ENCODE assay signal across 28 cellular contexts in genomic region chr16:8257561-8257960, GRCh38.
"Had no signal": no experiment of that assay in that cellular context is flagged by ENCODE, and none has a peak within 500 bp of the region (broad histone marks: within the 10 kb centered on the region; RNA-seq: fewer than 3 reads in every experiment).

No MANE protein-coding gene starts in this region.

- H3K4me1 Mint-ChIP-seq: naive B cell; natural killer cell; nephron; stimulated activated effector memory CD8-positive, alpha-beta T cell treated with anti-CD3 and anti-CD28 coated beads, Interleukin-12 subunit alpha, Interleukin-12 subunit beta, amount 100 ng/mL, for 72 hours; stimulated activated naive B cell treated with anti-CD40 and anti-IgM and Interleukin-4, amounts not matched to agents 10 μg/mL and 1 μg/mL and 100 μg/mL, for 72 hours had no signal

- H3K4me3 Mint-ChIP-seq: naive B cell; natural killer cell; nephron; neural progenitor cell; stimulated activated effector memory CD8-positive, alpha-beta T cell treated with anti-CD3 and anti-CD28 coated beads, Interleukin-12 subunit alpha, Interleukin-12 subunit beta, amount 100 ng/mL, for 72 hours; stimulated activated naive B cell treated with anti-CD40 and anti-IgM and Interleukin-4, amounts not matched to agents 10 μg/mL and 1 μg/mL and 100 μg/mL, for 72 hours; stimulated activated naive CD8-positive, alpha-beta T cell treated with anti-CD3 and anti-CD28 coated beads, Interleukin-15, Interleukin-2, amounts not matched to agents 100 ng/mL and 50 ng/mL, for 24 hours had no signal

- H3K27ac Mint-ChIP-seq: naive B cell; natural killer cell; nephron; neural progenitor cell; progenitor cell of endocrine pancreas; stimulated activated effector memory CD8-positive, alpha-beta T cell treated with anti-CD3 and anti-CD28 coated beads, Interleukin-12 subunit alpha, Interleukin-12 subunit beta, amount 100 ng/mL, for 72 hours; stimulated activated naive B cell treated with anti-CD40 and anti-IgM and Interleukin-4, amounts not matched to agents 10 μg/mL and 1 μg/mL and 100 μg/mL, for 72 hours; stimulated activated naive CD8-positive, alpha-beta T cell treated with anti-CD3 and anti-CD28 coated beads, Interleukin-15, Interleukin-2, amounts not matched to agents 100 ng/mL and 50 ng/mL, for 24 hours had no signal

- ATAC-seq: natural killer cell; psoas muscle; right cardiac atrium; right lobe of liver; stimulated activated effector memory CD8-positive, alpha-beta T cell treated with anti-CD3 and anti-CD28 coated beads, Interleukin-12 subunit alpha, Interleukin-12 subunit beta, amount 100 ng/mL, for 72 hours; stimulated activated naive B cell treated with anti-CD40 and anti-IgM and Interleukin-4, amounts not matched to agents 10 μg/mL and 1 μg/mL and 100 μg/mL, for 72 hours had no signal

- DNase-seq: naive B cell; natural killer cell; occipital lobe; ovary; posterior cingulate gyrus; psoas muscle; right cardiac atrium; right lobe of liver; sigmoid colon; small intestine; stimulated activated CD4-positive, alpha-beta T cell treated with anti-CD3 and anti-CD28 coated beads, Interleukin-15, amount 100 ng/mL, for 24 hours; stimulated activated CD4-positive, alpha-beta T cell treated with anti-CD3 and anti-CD28 coated beads, Interleukin-2, amount 100 ng/mL, for 24 hours; stimulated activated CD4-positive, alpha-beta T cell treated with anti-CD3 and anti-CD28 coated beads, Interleukin-2, amount 100 ng/mL, for 48 hours; stimulated activated CD4-positive, alpha-beta T cell treated with anti-CD3 and anti-CD28 coated beads, Interleukin-4, amount 100 ng/mL, for 24 hours; stimulated activated naive B cell treated with anti-CD40 and anti-IgM and Interleukin-4, amounts not matched to agents 10 μg/mL and 1 μg/mL and 100 μg/mL, for 72 hours; stimulated activated naive CD4-positive, alpha-beta T cell treated with Interleukin-2 at 50 U/mL for 16 hours; stomach; testis; tibial artery; transverse colon; upper lobe of left lung had no signal

- H3K27ac ChIP-seq: neural progenitor cell, ovary, parathyroid adenoma, psoas muscle, right lobe of liver, sigmoid colon, stomach, suprapubic skin, testis, tibial artery, transverse colon, upper lobe of left lung had no signal

- H3K36me3 ChIP-seq: neural progenitor cell, ovary, right lobe of liver, sigmoid colon, stomach, suprapubic skin, tibial artery, transverse colon, upper lobe of left lung had no signal

- H3K4me1 ChIP-seq: neural progenitor cell, parathyroid adenoma, psoas muscle, right lobe of liver, sigmoid colon, stomach, suprapubic skin, testis, tibial artery, upper lobe of left lung had no signal

- H3K4me3 ChIP-seq: neural progenitor cell, ovary, psoas muscle, right lobe of liver, sigmoid colon, stomach, suprapubic skin, testis, tibial artery, transverse colon, upper lobe of left lung had no signal

- H3K9me3 ChIP-seq: ovary, psoas muscle, right lobe of liver, suprapubic skin, testis, tibial artery, transverse colon, upper lobe of left lung had no signal

- H3K27me3 ChIP-seq: neural progenitor cell, ovary, right lobe of liver, sigmoid colon, stomach, suprapubic skin, testis, tibial artery, transverse colon, upper lobe of left lung had no signal

- H3K9me3 Mint-ChIP-seq: nephron, neural progenitor cell had no signal

- H3K36me3 Mint-ChIP-seq: naive B cell; natural killer cell; neural progenitor cell; stimulated activated effector memory CD8-positive, alpha-beta T cell treated with anti-CD3 and anti-CD28 coated beads, Interleukin-12 subunit alpha, Interleukin-12 subunit beta, amount 100 ng/mL, for 72 hours; stimulated activated naive B cell treated with anti-CD40 and anti-IgM and Interleukin-4, amounts not matched to agents 10 μg/mL and 1 μg/mL and 100 μg/mL, for 72 hours had no signal

- H3K27me3 Mint-ChIP-seq: stimulated activated naive B cell treated with anti-CD40 and anti-IgM and Interleukin-4, amounts not matched to agents 10 μg/mL and 1 μg/mL and 100 μg/mL, for 72 hours; stimulated activated naive CD8-positive, alpha-beta T cell treated with anti-CD3 and anti-CD28 coated beads, Interleukin-15, Interleukin-2, amounts not matched to agents 100 ng/mL and 50 ng/mL, for 24 hours had no signal
